In genomic region chr18:42100917-42101316, GRCh38 we compare ENCODE assay signal across 25 cellular contexts.
"Had no signal": no experiment of that assay in that cellular context is flagged by ENCODE, and none has a peak within 500 bp of the region (broad histone marks: within the 10 kb centered on the region; RNA-seq: fewer than 3 reads in every experiment).

No MANE protein-coding gene starts in this region.

- H3K4me3 Mint-ChIP-seq: activated naive CD4-positive, alpha-beta T cell treated with anti-CD3 and anti-CD28 coated beads, Interleukin-2, amount 10 ng/mL, durations not matched to agents 7 days and 5 days; activated T-cell treated with anti-CD3 and anti-CD28 coated beads, Interleukin-2, amount 50 U/mL, for 72 hours; immature natural killer cell; naive B cell; T-helper 2 cell treated with Interferon-gamma antibody and Interleukin-4, amounts not matched to agents 5 μg/mL and 100 μg/mL, for 36 hours; WTC11 had no signal

- H3K4me3 ChIP-seq: ovary, prostate gland, smooth muscle cell, thoracic aorta had no signal

- H3K36me3 ChIP-seq: ovary, prostate gland, thoracic aorta had no signal

- H3K9me3 Mint-ChIP-seq: activated naive CD4-positive, alpha-beta T cell treated with anti-CD3 and anti-CD28 coated beads, Interleukin-2, amount 10 ng/mL, durations not matched to agents 7 days and 5 days; activated T-cell treated with anti-CD3 and anti-CD28 coated beads, Interleukin-2, amount 50 U/mL, for 72 hours; T-helper 2 cell treated with Interferon-gamma antibody and Interleukin-4, amounts not matched to agents 5 μg/mL and 100 μg/mL, for 36 hours had no signal

- ATAC-seq: left colon, WTC11 had no signal

- H3K4me1 ChIP-seq: prostate gland had no signal

- H3K9me3 ChIP-seq: ovary, prostate gland, thoracic aorta had no signal

- H3K27me3 ChIP-seq: ovary had no signal

- DNase-seq: activated CD4-positive, alpha-beta T cell treated with anti-CD3 and anti-CD28 coated beads for 4 hours; activated CD4-positive, alpha-beta T cell treated with anti-CD3 and anti-CD28 coated beads, Interleukin-2, amount 50 U/mL, for 4 hours; activated effector memory CD4-positive, alpha-beta T cell treated with anti-CD3 and anti-CD28 coated beads, Interleukin-2, amount 50 U/mL, for 16 hours; activated naive CD4-positive, alpha-beta T cell treated with anti-CD3 and anti-CD28 coated beads, Interleukin-2, amount 10 ng/mL, durations not matched to agents 7 days and 5 days; activated T-cell treated with anti-CD3 and anti-CD28 coated beads for 4 hours; activated T-cell treated with anti-CD3 and anti-CD28 coated beads, Interleukin-2, amount 50 U/mL, for 72 hours; amygdala; caudate nucleus; cortex of kidney; head of caudate nucleus; hypothalamus; immature natural killer cell; kidney; left colon; mammary epithelial cell; naive B cell; ovary; stimulated activated CD4-positive, alpha-beta T cell treated with anti-CD3 and anti-CD28 coated beads, Interleukin-2, amount 100 ng/mL, for 24 hours; stimulated activated naive CD4-positive, alpha-beta T cell treated with Interleukin-2 at 50 U/mL for 16 hours; trophoblast cell had no signal

- H3K27ac ChIP-seq: ovary, prostate gland, thoracic aorta had no signal

- H3K36me3 Mint-ChIP-seq: activated naive CD4-positive, alpha-beta T cell treated with anti-CD3 and anti-CD28 coated beads, Interleukin-2, amount 10 ng/mL, durations not matched to agents 7 days and 5 days; naive B cell; WTC11 had no signal

- H3K4me1 Mint-ChIP-seq: naive B cell had no signal

- H3K4me2 ChIP-seq: smooth muscle cell had no signal

- H3K27ac Mint-ChIP-seq: activated naive CD4-positive, alpha-beta T cell treated with anti-CD3 and anti-CD28 coated beads, Interleukin-2, amount 10 ng/mL, durations not matched to agents 7 days and 5 days; activated T-cell treated with anti-CD3 and anti-CD28 coated beads, Interleukin-2, amount 50 U/mL, for 72 hours; immature natural killer cell; naive B cell; T-helper 2 cell treated with Interferon-gamma antibody and Interleukin-4, amounts not matched to agents 5 μg/mL and 100 μg/mL, for 36 hours; WTC11 had no signal
